In the genomic region with DNA sequence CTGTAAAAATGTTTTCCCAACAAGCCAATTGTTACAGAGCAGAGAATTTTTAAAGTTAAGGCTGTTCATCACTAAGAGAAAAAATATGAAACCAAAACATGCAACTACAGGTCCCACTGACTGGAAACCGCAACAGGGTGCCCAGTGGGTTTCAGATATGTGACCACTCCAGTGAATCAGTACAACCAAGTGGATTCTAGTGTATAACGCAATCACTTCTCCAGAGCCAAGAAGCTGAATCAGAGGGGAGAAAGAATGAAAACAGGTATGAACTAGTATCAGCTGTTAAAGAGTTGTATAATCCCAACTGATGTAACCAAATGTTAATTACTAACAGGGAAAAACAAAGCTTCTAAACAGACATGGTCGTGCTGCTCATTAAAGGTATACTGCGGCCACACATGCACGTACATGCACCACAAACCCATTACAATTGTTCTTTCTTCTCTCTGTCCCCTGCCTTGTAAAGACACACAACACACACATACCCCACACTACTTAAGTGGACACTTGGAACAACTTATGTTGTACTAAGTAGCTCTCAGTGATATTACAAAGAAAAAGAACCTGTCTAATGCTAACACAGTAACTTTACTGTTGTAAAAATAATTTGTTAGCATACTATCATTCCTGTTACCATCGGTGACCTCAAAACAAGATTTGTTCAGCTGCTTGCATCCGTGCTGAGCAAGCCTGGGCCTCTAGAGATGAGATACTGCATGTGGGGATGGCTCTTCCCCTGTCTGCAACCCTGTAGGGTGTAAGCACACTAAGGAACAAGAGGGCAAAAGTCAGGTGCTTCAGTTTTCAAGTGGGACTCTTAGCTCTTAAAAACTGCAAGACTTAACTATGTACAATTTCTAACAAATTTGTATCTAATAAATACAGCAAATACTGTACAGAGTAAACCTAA, we compare ENCODE assay signal across 1 cellular context.
A peak's percentile ranks its signal among the peaks of the same experiment; 100 is the strongest.
TF ChIP-seq lines count a peak whose summit lies in the region.

No MANE protein-coding gene starts in this region.

TF ChIP-seq in IMR-90, 13 proteins besides CTCF, POLR2A, EP300 and RAD21:
- TF ChIP-seq RCOR1 (IDR thresholded peaks at IDR 0.05; ENCODE audit: insufficient replicate concordance, low read length) = peak; percentile 32
- no peak for TF ChIP-seq MXI1 (IDR thresholded peaks at IDR 0.05; ENCODE audit: borderline replicate concordance, low read depth, low read length)
- TF ChIP-seq SMC3 (IDR thresholded peaks at IDR 0.05; ENCODE audit: low read depth, low read length) = 0 out of 2 replicates have a peak, but pooled peaks have one; percentile 4
- TF ChIP-seq, protein P1, sequence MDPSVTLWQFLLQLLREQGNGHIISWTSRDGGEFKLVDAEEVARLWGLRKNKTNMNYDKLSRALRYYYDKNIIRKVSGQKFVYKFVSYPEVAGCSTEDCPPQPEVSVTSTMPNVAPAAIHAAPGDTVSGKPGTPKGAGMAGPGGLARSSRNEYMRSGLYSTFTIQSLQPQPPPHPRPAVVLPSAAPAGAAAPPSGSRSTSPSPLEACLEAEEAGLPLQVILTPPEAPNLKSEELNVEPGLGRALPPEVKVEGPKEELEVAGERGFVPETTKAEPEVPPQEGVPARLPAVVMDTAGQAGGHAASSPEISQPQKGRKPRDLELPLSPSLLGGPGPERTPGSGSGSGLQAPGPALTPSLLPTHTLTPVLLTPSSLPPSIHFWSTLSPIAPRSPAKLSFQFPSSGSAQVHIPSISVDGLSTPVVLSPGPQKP (IDR thresholded peaks at IDR 0.05; ENCODE audit: borderline replicate concordance, low read depth, low read length) = no peak
- no peak for TF ChIP-seq NFE2L2 (IDR thresholded peaks at IDR 0.05; ENCODE audit: low read depth, low read length)
- TF ChIP-seq BHLHE40 (IDR thresholded peaks at IDR 0.05; ENCODE audit: low read depth, low read length) = 0 out of 2 replicates have a peak, but pooled peaks have one; percentile 30
- peak; percentile 55 for TF ChIP-seq FOS (IDR thresholded peaks at IDR 0.05; ENCODE audit: low read depth, low read length)
- TF ChIP-seq, protein P2, sequence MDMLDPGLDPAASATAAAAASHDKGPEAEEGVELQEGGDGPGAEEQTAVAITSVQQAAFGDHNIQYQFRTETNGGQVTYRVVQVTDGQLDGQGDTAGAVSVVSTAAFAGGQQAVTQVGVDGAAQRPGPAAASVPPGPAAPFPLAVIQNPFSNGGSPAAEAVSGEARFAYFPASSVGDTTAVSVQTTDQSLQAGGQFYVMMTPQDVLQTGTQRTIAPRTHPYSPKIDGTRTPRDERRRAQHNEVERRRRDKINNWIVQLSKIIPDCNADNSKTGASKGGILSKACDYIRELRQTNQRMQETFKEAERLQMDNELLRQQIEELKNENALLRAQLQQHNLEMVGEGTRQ (IDR thresholded peaks at IDR 0.05; ENCODE audit: low read depth, low read length) = no peak
- TF ChIP-seq RFX5 (IDR thresholded peaks at IDR 0.05; ENCODE audit: low read depth, low read length) = peak; percentile 34; the same call in 1 of the 2 replicates
- peak; percentile 95 for TF ChIP-seq CEBPB (IDR thresholded peaks at IDR 0.05; ENCODE audit: low read depth, low read length)
- TF ChIP-seq MAFK (IDR thresholded peaks at IDR 0.05; ENCODE audit: low read depth, low read length) = no peak
- no peak for TF ChIP-seq CHD1 (IDR thresholded peaks at IDR 0.05; ENCODE audit: low read depth, low read length)
- no peak for TF ChIP-seq MAZ (IDR thresholded peaks at IDR 0.05; ENCODE audit: borderline replicate concordance, low read depth, low read length)
TF ChIP-seq in IMR-90: peak in this region for 6.
